In genomic region chrX:16120431-16120830, GRCh38 we compare ENCODE assay signal across 18 cellular contexts. TPM values are rescaled to one million over a fixed set of nuclear protein-coding genes. Genes with fewer than 3 reads are reported as not detected.
DNase-seq lines count a peak whose midpoint lies in the region; ATAC-seq, FAIRE-seq and TF ChIP-seq lines count a peak whose summit lies in the region.
"Had no signal": no experiment of that assay in that cellular context is flagged by ENCODE, and none has a peak within 500 bp of the region (broad histone marks: within the 10 kb centered on the region; RNA-seq: fewer than 3 reads in every experiment).

No MANE protein-coding gene starts in this region.

- no peaks in the 10 kb centered on the region for H4K20me1 ChIP-seq in HepG2 (ENCODE audit: insufficient read depth, low read length)

- H3K4me3 Mint-ChIP-seq in IgD-negative memory B cell = peak overlapping the region in 2 of 4 donors; percentile 5 to 33
- H3K4me3 Mint-ChIP-seq in activated naive CD8-positive, alpha-beta T cell treated with anti-CD3 and anti-CD28 coated beads for 36 hours = no peak overlapping the region
- H3K4me3 Mint-ChIP-seq: activated CD8-positive, alpha-beta T cell treated with anti-CD3 and anti-CD28 coated beads for 36 hours had no signal

- TF ChIP-seq RAD21 in HepG2 (CRISPR knock-in tag; IDR thresholded peaks at IDR 0.05) = no peak

- TF ChIP-seq EP300 in HepG2 (IDR thresholded peaks at IDR 0.05; ENCODE audit: low read depth in 2 of 2, low read length in 2 of 2) (no peak), HepG2 (CRISPR knock-in tag; IDR thresholded peaks at IDR 0.05; ENCODE audit: borderline replicate concordance) (no peak)

- no peak for TF ChIP-seq POLR2A in HepG2 (IDR thresholded peaks at IDR 0.05; ENCODE audit: insufficient read depth in 1 of 2, low read depth in 2 of 2, low read length in 2 of 2)
- TF ChIP-seq POLR2A in right lobe of liver (IDR thresholded peaks at IDR 0.05) = no peak
- no peak for TF ChIP-seq POLR2A in uterus (IDR thresholded peaks at IDR 0.05)

- H3K36me3 ChIP-seq in HepG2 (replicated peaks in 1 of 2; ENCODE audit: control insufficient read depth in 1 of 2, insufficient read depth in 2 of 2, low read length in 2 of 2) (no peaks in the 10 kb centered on the region), right lobe of liver (no peaks in the 10 kb centered on the region), uterus (no peaks in the 10 kb centered on the region)

- no peak overlapping the region for H3K9ac ChIP-seq in HepG2 (ENCODE audit: insufficient read depth, low read depth, low read length)

- H2AFZ ChIP-seq in HepG2 (ENCODE audit: low read length) = no peak overlapping the region

- ATAC-seq in HepG2 (no peak), right lobe of liver (no peak)
- ATAC-seq: esophagus mucosa had no signal

- CTCF ChIA-PET in HepG2 (lab: Yijun Ruan, JAX; ENCODE audit: low intra/inter-chr PET ratio, low total read pairs) = no interaction called here

- POLR2A ChIA-PET in HepG2 (lab: Yijun Ruan, JAX) = no interaction called here

- no peak overlapping the region for H3K27ac ChIP-seq in HepG2 (ENCODE audit: extremely low read length, insufficient read depth, low read length)
- no peak overlapping the region for H3K27ac ChIP-seq in right lobe of liver
- H3K27ac ChIP-seq in uterus = peak overlapping the region in 1 of 2 donors; percentile 62

- no peak for TF ChIP-seq CTCF in HepG2 (CRISPR knock-in tag; IDR thresholded peaks at IDR 0.05)
- TF ChIP-seq CTCF in right lobe of liver (IDR thresholded peaks at IDR 0.05) = no peak
- no peak for TF ChIP-seq CTCF in uterus (IDR thresholded peaks at IDR 0.05)

- peaks cover 18% of the 10 kb centered on the region for H3K27me3 Mint-ChIP-seq in IgD-negative memory B cell
- H3K27me3 Mint-ChIP-seq in activated naive CD8-positive, alpha-beta T cell treated with anti-CD3 and anti-CD28 coated beads for 36 hours = peaks cover 18% of the 10 kb centered on the region

- no peak for DNase-seq in HepG2 (ENCODE audit: low spot score)
- DNase-seq in right lobe of liver = no peak
- DNase-seq in activated naive CD8-positive, alpha-beta T cell treated with anti-CD3 and anti-CD28 coated beads for 36 hours = no peak
- no peak for DNase-seq in NCI-H2029 (lab: John Stamatoyannopoulos, UW)
- DNase-seq in dermis blood vessel endothelial cell = no peak
- DNase-seq in uterus = no peak
- DNase-seq: activated CD8-positive, alpha-beta T cell treated with anti-CD3 and anti-CD28 coated beads for 36 hours; AML-193; amygdala; Kasumi-1; NCI-H1436; NCI-H345; nucleus accumbens; SW 1271 had no signal

- in situ Hi-C loops in HepG2 (cut with HindIII; ENCODE audit: extremely low pct_ligation_motif_present, low pct_unique_long_range_greater_than_20kb) = no loop called here

- H3K4me3 ChIP-seq in HepG2 (replicated peaks in 1 of 3; ENCODE audit: insufficient read depth in 1 of 3, low read depth in 2 of 3, low read length in 3 of 3) (no peak overlapping the region), right lobe of liver (no peak overlapping the region), uterus (no peak overlapping the region)

- H3K4me1 ChIP-seq in HepG2 (ENCODE audit: insufficient read depth, low read length) = no peaks in the 10 kb centered on the region
- peaks cover 0 to 8% (median 2%) of the 10 kb centered on the region in 4 donors for H3K4me1 ChIP-seq in right lobe of liver
- no peaks in the 10 kb centered on the region for H3K4me1 ChIP-seq in uterus

- H3K27ac Mint-ChIP-seq in IgD-negative memory B cell = peak overlapping the region in 2 of 3 donors; percentile 20 to 24
- peak overlapping the region; percentile 46 for H3K27ac Mint-ChIP-seq in activated naive CD8-positive, alpha-beta T cell treated with anti-CD3 and anti-CD28 coated beads for 36 hours
- H3K27ac Mint-ChIP-seq: activated CD8-positive, alpha-beta T cell treated with anti-CD3 and anti-CD28 coated beads for 36 hours had no signal

- H3K79me2 ChIP-seq in HepG2 (ENCODE audit: insufficient read depth, low read length) = no peaks in the 10 kb centered on the region

- no peaks in the 10 kb centered on the region for H3K9me3 ChIP-seq in HepG2 (ENCODE audit: low read length)
- no peaks in the 10 kb centered on the region for H3K9me3 ChIP-seq in right lobe of liver
- H3K9me3 ChIP-seq in uterus = no peaks in the 10 kb centered on the region

- no TSS peak for BruUV-seq in HepG2 (replicated peaks; lab: Mats Ljungman, UMichigan)

- H3K4me1 Mint-ChIP-seq in IgD-negative memory B cell = peaks cover 20 to 32% (median 28%) of the 10 kb centered on the region in 3 donors
- H3K4me1 Mint-ChIP-seq in activated naive CD8-positive, alpha-beta T cell treated with anti-CD3 and anti-CD28 coated beads for 36 hours = peaks cover 21% of the 10 kb centered on the region

- no peaks in the 10 kb centered on the region for H3K27me3 ChIP-seq in HepG2 (ENCODE audit: control insufficient read depth in 1 of 2, insufficient read depth in 2 of 2, low read length in 2 of 2)
- peaks cover 0 to 11% of the 10 kb centered on the region in 2 donors for H3K27me3 ChIP-seq in right lobe of liver
- no peaks in the 10 kb centered on the region for H3K27me3 ChIP-seq in uterus

- intact Hi-C loops in HepG2 (cut with micrococcal nuclease; ENCODE audit: unreplicated experiment) = loop anchor here (10.0 kb wide), 1 partner anchor 574 kb away; no protein-coding TSS in a partner anchor
- intact Hi-C loops in right lobe of liver (cut with DNase I) = no loop called here
- intact Hi-C loops in uterus (cut with DNase I; ENCODE audit: low total_unique reads) = no loop called here

- 80% methylated on average over 3 of the region's 3 CpGs for WGBS in HepG2 (ENCODE audit: low lambda C conversion rate)
- 81% methylated on average over 3 of the region's 3 CpGs for WGBS in right lobe of liver (ENCODE audit: insufficient coverage, low coverage, low lambda C conversion rate, missing lambda C conversion rate)

- no peaks in the 10 kb centered on the region for H3K36me3 Mint-ChIP-seq in IgD-negative memory B cell
- H3K36me3 Mint-ChIP-seq in activated naive CD8-positive, alpha-beta T cell treated with anti-CD3 and anti-CD28 coated beads for 36 hours = peaks cover 5% of the 10 kb centered on the region

- no peak overlapping the region for H3K4me2 ChIP-seq in HepG2 (ENCODE audit: low read depth, low read length)

- no peak for FAIRE-seq in HepG2 (lab: Jason Lieb, UNC)

- H3K9me3 Mint-ChIP-seq in IgD-negative memory B cell = peaks cover 0 to 13% (median 4%) of the 10 kb centered on the region in 3 donors
- peaks cover 8% of the 10 kb centered on the region for H3K9me3 Mint-ChIP-seq in activated naive CD8-positive, alpha-beta T cell treated with anti-CD3 and anti-CD28 coated beads for 36 hours

RNA-seq across cellular contexts. Expression of gene GRPR, which starts 2.9 kb away (rescaled TPM):
- total RNA-seq in HepG2 (2016; rRNA removed; fragmentation: Illumina TruSeq; extraction: Trizol) (0.04 TPM in 1 of 2 replicates, not detected in the other), right lobe of liver (not detected), dermis blood vessel endothelial cell (not detected in 2 replicates), uterus (under 1 TPM in 3 of 4 donors, not detected in 1; 0.48 to 0.77 (median 0.67) TPM)
- not detected in 2 replicates for total RNA-seq in HepG2 (2016; cell fraction: cytosol; rRNA removed; fragmentation: Illumina TruSeq; extraction: Trizol; ENCODE audit: low read depth)
- total RNA-seq in HepG2 (2016; cell fraction: insoluble cytoplasmic fraction; rRNA removed; fragmentation: Illumina TruSeq; extraction: Trizol) = 0.04 TPM in 1 of 2 replicates, not detected in the other
- not detected in 2 replicates for total RNA-seq in HepG2 (2016; cell fraction: membrane; rRNA removed; fragmentation: Illumina TruSeq; extraction: Trizol)
- total RNA-seq in HepG2 (2016; cell fraction: nucleus; rRNA removed; fragmentation: Illumina TruSeq; extraction: Trizol) = not detected in 2 replicates
- polyA plus RNA-seq in HepG2 (2011; rRNA removed) (0.03 and 0.05 TPM in 2 replicates), IgD-negative memory B cell (0.25 TPM)
- 0.04 and 0.08 TPM in 2 replicates for polyA plus RNA-seq in HepG2 (2011; cell fraction: cytosol; rRNA removed)
- polyA plus RNA-seq in HepG2 (2011; cell fraction: nucleus; rRNA removed) = 0.07 TPM in 1 of 2 replicates, not detected in the other
- not detected in 2 replicates for polyA plus RNA-seq in HepG2 (2012)
- polyA plus RNA-seq in HepG2 (2016; cell fraction: cytosol; fragmentation: Illumina TruSeq; extraction: Trizol; ENCODE audit: low read depth) = not detected in 2 replicates
- not detected in 2 replicates for polyA plus RNA-seq in HepG2 (2016; cell fraction: insoluble cytoplasmic fraction; fragmentation: Illumina TruSeq; extraction: Trizol; ENCODE audit: low read depth)
- polyA plus RNA-seq in HepG2 (2016; cell fraction: membrane; fragmentation: Illumina TruSeq; extraction: Trizol; ENCODE audit: low read depth) = not detected in 2 replicates
- not detected in 2 replicates for polyA plus RNA-seq in HepG2 (2016; cell fraction: nucleus; fragmentation: Illumina TruSeq; extraction: Trizol; ENCODE audit: insufficient read depth, low read depth)
- 0.12 and 0.37 TPM in 2 replicates for polyA minus RNA-seq in HepG2 (2011; rRNA and poly(A)+ RNA removed; ENCODE audit: low replicate concordance)
- not detected in 2 replicates for polyA minus RNA-seq in HepG2 (2011; cell fraction: cytosol; rRNA and poly(A)+ RNA removed)
- not detected in 2 replicates for polyA minus RNA-seq in HepG2 (2011; cell fraction: nucleus; rRNA and poly(A)+ RNA removed)
- total RNA-seq in activated naive CD8-positive, alpha-beta T cell treated with anti-CD3 and anti-CD28 coated beads for 36 hours = not detected
- total RNA-seq: activated CD8-positive, alpha-beta T cell treated with anti-CD3 and anti-CD28 coated beads for 36 hours; esophagus mucosa had no signal

RNA-seq across cellular contexts. Expression of gene MAGEB17, which starts 46.9 kb away (rescaled TPM):
- total RNA-seq in HepG2 (2016; rRNA removed; fragmentation: Illumina TruSeq; extraction: Trizol) = not detected in 2 replicates
- total RNA-seq in HepG2 (2016; cell fraction: cytosol; rRNA removed; fragmentation: Illumina TruSeq; extraction: Trizol; ENCODE audit: low read depth) = not detected in 2 replicates
- total RNA-seq in HepG2 (2016; cell fraction: insoluble cytoplasmic fraction; rRNA removed; fragmentation: Illumina TruSeq; extraction: Trizol) = not detected in 2 replicates
- not detected in 2 replicates for total RNA-seq in HepG2 (2016; cell fraction: membrane; rRNA removed; fragmentation: Illumina TruSeq; extraction: Trizol)
- total RNA-seq in HepG2 (2016; cell fraction: nucleus; rRNA removed; fragmentation: Illumina TruSeq; extraction: Trizol) = not detected in 2 replicates
- not detected in 2 replicates for polyA plus RNA-seq in HepG2 (2011; rRNA removed)
- not detected in 2 replicates for polyA plus RNA-seq in HepG2 (2011; cell fraction: cytosol; rRNA removed)
- polyA plus RNA-seq in HepG2 (2011; cell fraction: nucleus; rRNA removed) = not detected in 2 replicates
- polyA plus RNA-seq in HepG2 (2012) = not detected in 2 replicates
- not detected in 2 replicates for polyA plus RNA-seq in HepG2 (2016; cell fraction: cytosol; fragmentation: Illumina TruSeq; extraction: Trizol; ENCODE audit: low read depth)
- not detected in 2 replicates for polyA plus RNA-seq in HepG2 (2016; cell fraction: insoluble cytoplasmic fraction; fragmentation: Illumina TruSeq; extraction: Trizol; ENCODE audit: low read depth)
- not detected in 2 replicates for polyA plus RNA-seq in HepG2 (2016; cell fraction: membrane; fragmentation: Illumina TruSeq; extraction: Trizol; ENCODE audit: low read depth)
- polyA plus RNA-seq in HepG2 (2016; cell fraction: nucleus; fragmentation: Illumina TruSeq; extraction: Trizol; ENCODE audit: insufficient read depth, low read depth) = not detected in 2 replicates
- not detected in 2 replicates for polyA minus RNA-seq in HepG2 (2011; rRNA and poly(A)+ RNA removed; ENCODE audit: low replicate concordance)
- not detected in 2 replicates for polyA minus RNA-seq in HepG2 (2011; cell fraction: cytosol; rRNA and poly(A)+ RNA removed)
- polyA minus RNA-seq in HepG2 (2011; cell fraction: nucleus; rRNA and poly(A)+ RNA removed) = not detected in 2 replicates
- not detected for total RNA-seq in right lobe of liver
- 0.26 TPM for polyA plus RNA-seq in IgD-negative memory B cell
- not detected for total RNA-seq in activated naive CD8-positive, alpha-beta T cell treated with anti-CD3 and anti-CD28 coated beads for 36 hours
- not detected in 2 replicates for total RNA-seq in dermis blood vessel endothelial cell
- total RNA-seq in uterus = not detected
- total RNA-seq: activated CD8-positive, alpha-beta T cell treated with anti-CD3 and anti-CD28 coated beads for 36 hours; esophagus mucosa; mononuclear cell; urinary bladder had no signal
- polyA plus RNA-seq: urinary bladder had no signal
